1 cellular context compared by ENCODE assay signal in genomic region chr5:57785946-57786345, GRCh38.
TF ChIP-seq lines count a peak whose summit lies in the region.

No MANE protein-coding gene starts in this region.

TF ChIP-seq in HCT116, 20 proteins besides CTCF, POLR2A, EP300 and RAD21 (continued from another document):
- TF ChIP-seq EGR1 (IDR thresholded peaks at IDR 0.05; ENCODE audit: low read depth) (no peak), SRF (IDR thresholded peaks at IDR 0.05; ENCODE audit: low read depth) (no peak), ZNF274 (IDR thresholded peaks at IDR 0.05; ENCODE audit: low read depth, low read length) (no peak), SIN3A (IDR thresholded peaks at IDR 0.05; ENCODE audit: low read depth) (no peak), EZH2 (IDR thresholded peaks at IDR 0.05) (no peak), ZBTB33 (IDR thresholded peaks at IDR 0.05; ENCODE audit: extremely low read depth, insufficient replicate concordance, low read length) (no peak), ATF3 (IDR thresholded peaks at IDR 0.05) (no peak), TCF7L2 (IDR thresholded peaks at IDR 0.05; ENCODE audit: borderline replicate concordance, extremely low read depth, insufficient read depth, insufficient read length) (no peak), FOSL1 (IDR thresholded peaks at IDR 0.05; ENCODE audit: low read depth) (no peak), JUND (IDR thresholded peaks at IDR 0.05) (no peak), SP1 (IDR thresholded peaks at IDR 0.05; ENCODE audit: low read depth) (no peak), CEBPB (IDR thresholded peaks at IDR 0.05; ENCODE audit: low read depth) (no peak)
- TF ChIP-seq, protein P1, sequence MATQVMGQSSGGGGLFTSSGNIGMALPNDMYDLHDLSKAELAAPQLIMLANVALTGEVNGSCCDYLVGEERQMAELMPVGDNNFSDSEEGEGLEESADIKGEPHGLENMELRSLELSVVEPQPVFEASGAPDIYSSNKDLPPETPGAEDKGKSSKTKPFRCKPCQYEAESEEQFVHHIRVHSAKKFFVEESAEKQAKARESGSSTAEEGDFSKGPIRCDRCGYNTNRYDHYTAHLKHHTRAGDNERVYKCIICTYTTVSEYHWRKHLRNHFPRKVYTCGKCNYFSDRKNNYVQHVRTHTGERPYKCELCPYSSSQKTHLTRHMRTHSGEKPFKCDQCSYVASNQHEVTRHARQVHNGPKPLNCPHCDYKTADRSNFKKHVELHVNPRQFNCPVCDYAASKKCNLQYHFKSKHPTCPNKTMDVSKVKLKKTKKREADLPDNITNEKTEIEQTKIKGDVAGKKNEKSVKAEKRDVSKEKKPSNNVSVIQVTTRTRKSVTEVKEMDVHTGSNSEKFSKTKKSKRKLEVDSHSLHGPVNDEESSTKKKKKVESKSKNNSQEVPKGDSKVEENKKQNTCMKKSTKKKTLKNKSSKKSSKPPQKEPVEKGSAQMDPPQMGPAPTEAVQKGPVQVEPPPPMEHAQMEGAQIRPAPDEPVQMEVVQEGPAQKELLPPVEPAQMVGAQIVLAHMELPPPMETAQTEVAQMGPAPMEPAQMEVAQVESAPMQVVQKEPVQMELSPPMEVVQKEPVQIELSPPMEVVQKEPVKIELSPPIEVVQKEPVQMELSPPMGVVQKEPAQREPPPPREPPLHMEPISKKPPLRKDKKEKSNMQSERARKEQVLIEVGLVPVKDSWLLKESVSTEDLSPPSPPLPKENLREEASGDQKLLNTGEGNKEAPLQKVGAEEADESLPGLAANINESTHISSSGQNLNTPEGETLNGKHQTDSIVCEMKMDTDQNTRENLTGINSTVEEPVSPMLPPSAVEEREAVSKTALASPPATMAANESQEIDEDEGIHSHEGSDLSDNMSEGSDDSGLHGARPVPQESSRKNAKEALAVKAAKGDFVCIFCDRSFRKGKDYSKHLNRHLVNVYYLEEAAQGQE (IDR thresholded peaks at IDR 0.05; ENCODE audit: low read depth): no peak
- TF ChIP-seq, protein P2, sequence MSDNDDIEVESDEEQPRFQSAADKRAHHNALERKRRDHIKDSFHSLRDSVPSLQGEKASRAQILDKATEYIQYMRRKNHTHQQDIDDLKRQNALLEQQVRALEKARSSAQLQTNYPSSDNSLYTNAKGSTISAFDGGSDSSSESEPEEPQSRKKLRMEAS (IDR thresholded peaks at IDR 0.05): no peak
